In the genomic region with DNA sequence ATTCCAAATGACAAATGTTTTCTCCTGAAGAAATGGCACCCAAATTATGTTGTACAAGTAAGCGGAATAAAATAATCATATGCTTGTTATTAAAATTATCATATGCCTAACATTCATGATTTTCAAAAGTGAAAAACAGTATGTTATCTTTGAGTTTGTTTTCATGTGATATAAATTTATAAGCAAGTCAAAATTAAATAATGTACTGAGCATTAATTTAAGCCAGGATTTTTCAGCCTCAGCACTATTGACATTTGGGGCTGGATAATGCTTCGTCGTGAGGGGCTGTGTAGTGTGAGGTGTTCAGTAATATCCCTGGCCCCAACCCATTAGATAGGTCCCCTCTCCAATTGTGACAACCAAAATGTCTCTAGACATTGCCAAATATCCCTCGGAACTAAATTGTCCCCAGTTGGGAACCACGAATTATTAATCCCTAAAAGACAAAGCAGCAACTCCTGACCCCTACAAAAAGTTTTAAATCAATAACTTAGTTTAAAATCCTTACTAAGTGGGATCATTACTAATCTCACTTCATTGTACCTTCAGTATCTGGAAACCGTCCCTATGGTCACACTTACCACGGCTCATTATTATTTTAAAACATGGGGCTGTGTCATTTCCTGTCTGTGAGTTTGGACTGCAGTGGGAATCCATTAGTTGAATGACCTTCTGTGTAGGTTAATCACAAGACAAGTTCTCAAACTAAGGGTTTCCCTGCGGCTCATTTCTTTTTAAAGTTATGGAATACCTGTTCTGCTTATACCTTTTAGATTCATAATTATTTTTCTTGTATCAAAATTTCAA, we compare ENCODE assay signal across 8 cellular contexts. TPM values are rescaled to one million over a fixed set of nuclear protein-coding genes. Genes with fewer than 3 reads are reported as not detected.
A peak's percentile ranks its signal among the peaks of the same experiment; 100 is the strongest.
DNase-seq lines count a peak whose midpoint lies in the region; ATAC-seq, FAIRE-seq and TF ChIP-seq lines count a peak whose summit lies in the region.

No MANE protein-coding gene starts in this region.

- no peak for FAIRE-seq in D721Med (lab: Jason Lieb, UNC)

- H3K4me3 Mint-ChIP-seq in endothelial cell (ENCODE audit: unreplicated experiment): peak overlapping the region; percentile 95

- H3K27me3 Mint-ChIP-seq in endothelial cell (ENCODE audit: unreplicated experiment): peaks cover 8% of the 10 kb centered on the region

- ATAC-seq in HG03378 (IDR thresholded peaks at IDR 0.05; ENCODE audit: unreplicated experiment): peak; percentile 34

- DNase-seq in ACHN (peak; percentile 48), GM13976 (ENCODE audit: low spot score) (peak; percentile 54), RPMI7951 (ENCODE audit: low read depth) (peak; percentile 57), endothelial cell (ENCODE audit: low spot score) (no peak), non-pigmented ciliary epithelial cell (ENCODE audit: low read depth) (peak; percentile 5), D721Med (ENCODE audit: insufficient read length, low spot score) (no peak)
- no peak for DNase-seq in activated CD4-positive, CD25-positive, alpha-beta regulatory T cell (lab: John Stamatoyannopoulos, UW)

- no peaks in the 10 kb centered on the region for H3K9me3 Mint-ChIP-seq in endothelial cell (ENCODE audit: unreplicated experiment)

- H3K36me3 Mint-ChIP-seq in endothelial cell (ENCODE audit: low read depth, unreplicated experiment): no peaks in the 10 kb centered on the region

- in situ Hi-C loops in ACHN (cut with HindIII; ENCODE audit: low pct_ligation_motif_present, low pct_unique_long_range_greater_than_20kb, low sequenced_read_pairs): no loop called here
- in situ Hi-C loops in GM13976 (cut with MboI; ENCODE audit: low sequenced_read_pairs, unreplicated experiment): no loop called here

- peaks cover 15% of the 10 kb centered on the region for H3K4me1 Mint-ChIP-seq in endothelial cell (ENCODE audit: unreplicated experiment)

- TF ChIP-seq CTCF in GM13976 (IDR thresholded peaks at IDR 0.05; ENCODE audit: borderline replicate concordance, control extremely low read depth, extremely low read depth, insufficient read depth, missing control alignments): no peak
- no peak for TF ChIP-seq CTCF in endothelial cell (IDR thresholded peaks at IDR 0.05; ENCODE audit: unreplicated experiment)
- no peak for TF ChIP-seq CTCF in D721Med (IDR thresholded peaks at IDR 0.05; ENCODE audit: insufficient read depth, missing control alignments)

- H3K27ac Mint-ChIP-seq in endothelial cell (ENCODE audit: unreplicated experiment): no peak overlapping the region

RNA-seq across cellular contexts. Expression of a gene that starts 1.3 kb away (rescaled TPM):
- 35.2 and 44.0 TPM in 2 replicates for total RNA-seq in RPMI7951 (2014; rRNA removed; shearing (Covaris generic))
- 21.7 TPM for total RNA-seq in endothelial cell (ENCODE audit: unreplicated experiment)

RNA-seq across cellular contexts. Expression of a gene that starts 44.8 kb away (rescaled TPM):
- total RNA-seq in RPMI7951 (2014; rRNA removed; shearing (Covaris generic)): 114 and 123 TPM in 2 replicates
- 92.4 TPM for total RNA-seq in endothelial cell (ENCODE audit: unreplicated experiment)

Comparison
In these comparisons a context has a peak if more than half of its experiments do, and no peak if none do; other contexts are left out.
1. DNase-seq: peak in ACHN (single experiment), GM13976 (single experiment), RPMI7951 (single experiment) and non-pigmented ciliary epithelial cell (single experiment); none in endothelial cell (single experiment), D721Med (single experiment) and activated CD4-positive, CD25-positive, alpha-beta regulatory T cell (0 of 4).